ENCODE assay signal across 1 cellular context in the genomic region with DNA sequence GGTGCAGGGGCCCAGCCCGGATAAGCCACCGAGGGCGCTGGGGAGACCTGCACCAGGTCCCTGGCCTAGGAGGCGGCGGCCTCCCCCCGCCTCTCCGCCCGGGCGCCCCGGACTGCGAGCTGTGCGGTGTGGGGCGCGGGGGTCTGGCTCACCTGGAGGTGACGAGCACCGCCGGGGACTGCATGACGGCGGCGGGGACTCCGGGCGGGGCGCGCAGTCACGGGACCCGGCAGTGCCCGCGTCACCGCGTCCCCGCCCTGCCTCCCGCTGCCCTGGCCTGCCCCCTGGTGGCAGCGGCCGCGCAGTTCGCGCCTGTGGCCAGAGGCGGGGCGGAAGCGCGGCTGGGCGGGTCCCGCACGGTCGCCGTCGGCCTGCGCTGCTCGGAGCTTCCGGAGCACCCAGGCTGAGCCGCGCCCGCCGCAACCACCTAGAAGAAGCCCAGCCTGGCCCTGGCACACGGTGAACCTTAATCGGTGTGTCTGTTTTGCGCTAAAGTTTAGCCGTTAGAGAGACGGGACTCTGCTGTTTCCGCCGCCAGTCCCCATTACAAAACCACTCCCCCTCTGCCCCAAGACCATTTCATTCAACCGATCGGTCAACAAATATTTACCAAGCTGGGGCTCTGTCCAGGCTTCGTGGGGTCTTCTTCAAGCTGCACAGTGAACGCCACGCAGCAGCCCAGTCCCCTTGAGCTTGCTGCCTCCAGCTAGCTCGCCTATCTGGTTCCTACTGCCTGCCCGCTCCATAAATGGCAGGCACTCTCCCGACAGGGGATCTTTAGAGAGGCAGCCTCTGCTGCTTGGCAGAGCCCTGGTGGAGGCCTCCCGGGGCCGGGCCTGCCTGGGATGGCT.
A peak's percentile ranks its signal among the peaks of the same experiment; 100 is the strongest.
TF ChIP-seq lines count a peak whose summit lies in the region.

A gene with protein sequence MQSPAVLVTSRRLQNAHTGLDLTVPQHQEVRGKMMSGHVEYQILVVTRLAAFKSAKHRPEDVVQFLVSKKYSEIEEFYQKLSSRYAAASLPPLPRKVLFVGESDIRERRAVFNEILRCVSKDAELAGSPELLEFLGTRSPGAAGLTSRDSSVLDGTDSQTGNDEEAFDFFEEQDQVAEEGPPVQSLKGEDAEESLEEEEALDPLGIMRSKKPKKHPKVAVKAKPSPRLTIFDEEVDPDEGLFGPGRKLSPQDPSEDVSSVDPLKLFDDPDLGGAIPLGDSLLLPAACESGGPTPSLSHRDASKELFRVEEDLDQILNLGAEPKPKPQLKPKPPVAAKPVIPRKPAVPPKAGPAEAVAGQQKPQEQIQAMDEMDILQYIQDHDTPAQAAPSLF (minus strand): TSS at position 219 of the 851 bp plus-strand sequence. CDS start 35 bp downstream, at position 184.

TF ChIP-seq in HepG2, 621 proteins besides CTCF, POLR2A, EP300 and RAD21 (continued from another document and continues in another):
- TF ChIP-seq, protein P1, sequence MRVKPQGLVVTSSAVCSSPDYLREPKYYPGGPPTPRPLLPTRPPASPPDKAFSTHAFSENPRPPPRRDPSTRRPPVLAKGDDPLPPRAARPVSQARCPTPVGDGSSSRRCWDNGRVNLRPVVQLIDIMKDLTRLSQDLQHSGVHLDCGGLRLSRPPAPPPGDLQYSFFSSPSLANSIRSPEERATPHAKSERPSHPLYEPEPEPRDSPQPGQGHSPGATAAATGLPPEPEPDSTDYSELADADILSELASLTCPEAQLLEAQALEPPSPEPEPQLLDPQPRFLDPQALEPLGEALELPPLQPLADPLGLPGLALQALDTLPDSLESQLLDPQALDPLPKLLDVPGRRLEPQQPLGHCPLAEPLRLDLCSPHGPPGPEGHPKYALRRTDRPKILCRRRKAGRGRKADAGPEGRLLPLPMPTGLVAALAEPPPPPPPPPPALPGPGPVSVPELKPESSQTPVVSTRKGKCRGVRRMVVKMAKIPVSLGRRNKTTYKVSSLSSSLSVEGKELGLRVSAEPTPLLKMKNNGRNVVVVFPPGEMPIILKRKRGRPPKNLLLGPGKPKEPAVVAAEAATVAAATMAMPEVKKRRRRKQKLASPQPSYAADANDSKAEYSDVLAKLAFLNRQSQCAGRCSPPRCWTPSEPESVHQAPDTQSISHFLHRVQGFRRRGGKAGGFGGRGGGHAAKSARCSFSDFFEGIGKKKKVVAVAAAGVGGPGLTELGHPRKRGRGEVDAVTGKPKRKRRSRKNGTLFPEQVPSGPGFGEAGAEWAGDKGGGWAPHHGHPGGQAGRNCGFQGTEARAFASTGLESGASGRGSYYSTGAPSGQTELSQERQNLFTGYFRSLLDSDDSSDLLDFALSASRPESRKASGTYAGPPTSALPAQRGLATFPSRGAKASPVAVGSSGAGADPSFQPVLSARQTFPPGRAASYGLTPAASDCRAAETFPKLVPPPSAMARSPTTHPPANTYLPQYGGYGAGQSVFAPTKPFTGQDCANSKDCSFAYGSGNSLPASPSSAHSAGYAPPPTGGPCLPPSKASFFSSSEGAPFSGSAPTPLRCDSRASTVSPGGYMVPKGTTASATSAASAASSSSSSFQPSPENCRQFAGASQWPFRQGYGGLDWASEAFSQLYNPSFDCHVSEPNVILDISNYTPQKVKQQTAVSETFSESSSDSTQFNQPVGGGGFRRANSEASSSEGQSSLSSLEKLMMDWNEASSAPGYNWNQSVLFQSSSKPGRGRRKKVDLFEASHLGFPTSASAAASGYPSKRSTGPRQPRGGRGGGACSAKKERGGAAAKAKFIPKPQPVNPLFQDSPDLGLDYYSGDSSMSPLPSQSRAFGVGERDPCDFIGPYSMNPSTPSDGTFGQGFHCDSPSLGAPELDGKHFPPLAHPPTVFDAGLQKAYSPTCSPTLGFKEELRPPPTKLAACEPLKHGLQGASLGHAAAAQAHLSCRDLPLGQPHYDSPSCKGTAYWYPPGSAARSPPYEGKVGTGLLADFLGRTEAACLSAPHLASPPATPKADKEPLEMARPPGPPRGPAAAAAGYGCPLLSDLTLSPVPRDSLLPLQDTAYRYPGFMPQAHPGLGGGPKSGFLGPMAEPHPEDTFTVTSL (CRISPR knock-in tag; IDR thresholded peaks at IDR 0.05; ENCODE audit: borderline replicate concordance): peak; percentile 64
- TF ChIP-seq, protein P2, sequence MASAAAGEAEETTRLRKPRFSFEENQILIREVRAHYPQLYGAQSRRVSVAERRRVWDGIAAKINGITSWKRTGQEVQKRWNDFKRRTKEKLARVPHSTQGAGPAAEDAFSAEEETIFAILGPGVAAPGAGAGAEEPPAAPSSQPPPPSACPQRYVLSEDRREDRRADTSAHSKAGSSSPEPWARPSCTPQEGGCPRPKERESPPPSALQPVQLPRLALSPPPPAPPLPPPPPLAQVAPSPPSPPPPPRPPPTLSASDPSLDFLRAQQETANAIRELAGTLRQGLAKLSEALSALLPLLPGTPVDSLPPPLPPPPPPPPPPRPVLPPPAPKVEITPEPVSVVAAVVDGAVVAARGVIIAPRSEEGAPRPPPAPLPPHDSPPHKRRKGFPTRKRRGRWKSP (CRISPR knock-in tag; IDR thresholded peaks at IDR 0.05): peak; percentile 69; the same call in 1 of the 2 replicates
- TF ChIP-seq, protein P3, sequence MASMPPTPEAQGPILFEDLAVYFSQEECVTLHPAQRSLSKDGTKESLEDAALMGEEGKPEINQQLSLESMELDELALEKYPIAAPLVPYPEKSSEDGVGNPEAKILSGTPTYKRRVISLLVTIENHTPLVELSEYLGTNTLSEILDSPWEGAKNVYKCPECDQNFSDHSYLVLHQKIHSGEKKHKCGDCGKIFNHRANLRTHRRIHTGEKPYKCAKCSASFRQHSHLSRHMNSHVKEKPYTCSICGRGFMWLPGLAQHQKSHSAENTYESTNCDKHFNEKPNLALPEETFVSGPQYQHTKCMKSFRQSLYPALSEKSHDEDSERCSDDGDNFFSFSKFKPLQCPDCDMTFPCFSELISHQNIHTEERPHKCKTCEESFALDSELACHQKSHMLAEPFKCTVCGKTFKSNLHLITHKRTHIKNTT (CRISPR knock-in tag; IDR thresholded peaks at IDR 0.05): no peak
- TF ChIP-seq, protein P4, sequence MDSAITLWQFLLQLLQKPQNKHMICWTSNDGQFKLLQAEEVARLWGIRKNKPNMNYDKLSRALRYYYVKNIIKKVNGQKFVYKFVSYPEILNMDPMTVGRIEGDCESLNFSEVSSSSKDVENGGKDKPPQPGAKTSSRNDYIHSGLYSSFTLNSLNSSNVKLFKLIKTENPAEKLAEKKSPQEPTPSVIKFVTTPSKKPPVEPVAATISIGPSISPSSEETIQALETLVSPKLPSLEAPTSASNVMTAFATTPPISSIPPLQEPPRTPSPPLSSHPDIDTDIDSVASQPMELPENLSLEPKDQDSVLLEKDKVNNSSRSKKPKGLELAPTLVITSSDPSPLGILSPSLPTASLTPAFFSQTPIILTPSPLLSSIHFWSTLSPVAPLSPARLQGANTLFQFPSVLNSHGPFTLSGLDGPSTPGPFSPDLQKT (CRISPR knock-in tag; IDR thresholded peaks at IDR 0.05; ENCODE audit: borderline replicate concordance): peak; percentile 92; the same call in 1 of the 2 replicates
- no peak for TF ChIP-seq NFE2L1 (CRISPR knock-in tag; IDR thresholded peaks at IDR 0.05; ENCODE audit: borderline replicate concordance)
- TF ChIP-seq ZNF225 (CRISPR knock-in tag; IDR thresholded peaks at IDR 0.05): no peak; the same call in 1 of the 2 replicates
- TF ChIP-seq SALL1 (CRISPR knock-in tag; IDR thresholded peaks at IDR 0.05): peak; percentile 91
- no peak for TF ChIP-seq SP140L (CRISPR knock-in tag; IDR thresholded peaks at IDR 0.05; ENCODE audit: borderline replicate concordance)
- TF ChIP-seq HMGA1 (CRISPR knock-in tag; conservative IDR thresholded peaks at IDR 0.05): no peak
- TF ChIP-seq, protein P5, sequence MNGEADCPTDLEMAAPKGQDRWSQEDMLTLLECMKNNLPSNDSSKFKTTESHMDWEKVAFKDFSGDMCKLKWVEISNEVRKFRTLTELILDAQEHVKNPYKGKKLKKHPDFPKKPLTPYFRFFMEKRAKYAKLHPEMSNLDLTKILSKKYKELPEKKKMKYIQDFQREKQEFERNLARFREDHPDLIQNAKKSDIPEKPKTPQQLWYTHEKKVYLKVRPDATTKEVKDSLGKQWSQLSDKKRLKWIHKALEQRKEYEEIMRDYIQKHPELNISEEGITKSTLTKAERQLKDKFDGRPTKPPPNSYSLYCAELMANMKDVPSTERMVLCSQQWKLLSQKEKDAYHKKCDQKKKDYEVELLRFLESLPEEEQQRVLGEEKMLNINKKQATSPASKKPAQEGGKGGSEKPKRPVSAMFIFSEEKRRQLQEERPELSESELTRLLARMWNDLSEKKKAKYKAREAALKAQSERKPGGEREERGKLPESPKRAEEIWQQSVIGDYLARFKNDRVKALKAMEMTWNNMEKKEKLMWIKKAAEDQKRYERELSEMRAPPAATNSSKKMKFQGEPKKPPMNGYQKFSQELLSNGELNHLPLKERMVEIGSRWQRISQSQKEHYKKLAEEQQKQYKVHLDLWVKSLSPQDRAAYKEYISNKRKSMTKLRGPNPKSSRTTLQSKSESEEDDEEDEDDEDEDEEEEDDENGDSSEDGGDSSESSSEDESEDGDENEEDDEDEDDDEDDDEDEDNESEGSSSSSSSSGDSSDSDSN (CRISPR knock-in tag; IDR thresholded peaks at IDR 0.05): peak; percentile 76; the same call in 1 of the 2 replicates
- TF ChIP-seq ZNF850 (CRISPR knock-in tag; conservative IDR thresholded peaks at IDR 0.05): no peak; the same call in 1 of the 2 replicates
- peak; percentile 62; the same call in 1 of the 2 replicates for TF ChIP-seq IRF2 (CRISPR knock-in tag; IDR thresholded peaks at IDR 0.05)
- TF ChIP-seq PRMT3 (CRISPR knock-in tag; IDR thresholded peaks at IDR 0.05; ENCODE audit: borderline replicate concordance, low read depth): peak; percentile 74; the same call in 1 of the 2 replicates
- no peak for TF ChIP-seq EHMT2 (IDR thresholded peaks at IDR 0.05; ENCODE audit: borderline replicate concordance, low read depth, low read length)
- TF ChIP-seq, protein P6, sequence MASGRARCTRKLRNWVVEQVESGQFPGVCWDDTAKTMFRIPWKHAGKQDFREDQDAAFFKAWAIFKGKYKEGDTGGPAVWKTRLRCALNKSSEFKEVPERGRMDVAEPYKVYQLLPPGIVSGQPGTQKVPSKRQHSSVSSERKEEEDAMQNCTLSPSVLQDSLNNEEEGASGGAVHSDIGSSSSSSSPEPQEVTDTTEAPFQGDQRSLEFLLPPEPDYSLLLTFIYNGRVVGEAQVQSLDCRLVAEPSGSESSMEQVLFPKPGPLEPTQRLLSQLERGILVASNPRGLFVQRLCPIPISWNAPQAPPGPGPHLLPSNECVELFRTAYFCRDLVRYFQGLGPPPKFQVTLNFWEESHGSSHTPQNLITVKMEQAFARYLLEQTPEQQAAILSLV (CRISPR knock-in tag; IDR thresholded peaks at IDR 0.05; ENCODE audit: borderline replicate concordance): peak; percentile 15; the same call in 1 of the 2 replicates
- peak; percentile 1; the same call in 1 of the 2 replicates for TF ChIP-seq ZNF567 (CRISPR knock-in tag; IDR thresholded peaks at IDR 0.05; ENCODE audit: borderline replicate concordance)
- TF ChIP-seq ZNF550 (CRISPR knock-in tag; IDR thresholded peaks at IDR 0.05; ENCODE audit: borderline replicate concordance): no peak
- TF ChIP-seq, protein P7, sequence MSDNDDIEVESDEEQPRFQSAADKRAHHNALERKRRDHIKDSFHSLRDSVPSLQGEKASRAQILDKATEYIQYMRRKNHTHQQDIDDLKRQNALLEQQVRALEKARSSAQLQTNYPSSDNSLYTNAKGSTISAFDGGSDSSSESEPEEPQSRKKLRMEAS (IDR thresholded peaks at IDR 0.05): peak; percentile 82
- no peak for TF ChIP-seq ATF7 (IDR thresholded peaks at IDR 0.05)
- TF ChIP-seq ATF7 (CRISPR knock-in tag; IDR thresholded peaks at IDR 0.05): no peak
- TF ChIP-seq ZC3H13 (CRISPR knock-in tag; IDR thresholded peaks at IDR 0.05): peak; percentile 69; the same call in 1 of the 2 replicates
- no peak for TF ChIP-seq FOXM1 (CRISPR knock-in tag; IDR thresholded peaks at IDR 0.05)
- TF ChIP-seq ZNF530 (CRISPR knock-in tag; IDR thresholded peaks at IDR 0.05; ENCODE audit: low read depth): no peak
- peak; percentile 97 for TF ChIP-seq XRCC5 (optimal IDR thresholded peaks at IDR 0.05; ENCODE audit: low read length)
- TF ChIP-seq ZSCAN30 (CRISPR knock-in tag; IDR thresholded peaks at IDR 0.05): no peak
- TF ChIP-seq, protein P8, sequence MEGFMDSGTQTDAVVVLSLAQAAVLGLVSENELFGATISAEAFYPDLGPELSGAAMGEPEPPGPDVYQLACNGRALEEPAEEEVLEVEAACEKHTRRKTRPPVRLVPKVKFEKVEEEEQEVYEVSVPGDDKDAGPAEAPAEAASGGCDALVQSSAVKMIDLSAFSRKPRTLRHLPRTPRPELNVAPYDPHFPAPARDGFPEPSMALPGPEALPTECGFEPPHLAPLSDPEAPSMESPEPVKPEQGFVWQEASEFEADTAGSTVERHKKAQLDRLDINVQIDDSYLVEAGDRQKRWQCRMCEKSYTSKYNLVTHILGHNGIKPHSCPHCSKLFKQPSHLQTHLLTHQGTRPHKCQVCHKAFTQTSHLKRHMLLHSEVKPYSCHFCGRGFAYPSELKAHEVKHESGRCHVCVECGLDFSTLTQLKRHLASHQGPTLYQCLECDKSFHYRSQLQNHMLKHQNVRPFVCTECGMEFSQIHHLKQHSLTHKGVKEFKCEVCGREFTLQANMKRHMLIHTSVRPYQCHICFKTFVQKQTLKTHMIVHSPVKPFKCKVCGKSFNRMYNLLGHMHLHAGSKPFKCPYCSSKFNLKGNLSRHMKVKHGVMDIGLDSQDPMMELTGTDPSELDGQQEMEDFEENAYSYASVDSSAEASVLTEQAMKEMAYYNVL (CRISPR knock-in tag; IDR thresholded peaks at IDR 0.05; ENCODE audit: borderline replicate concordance): 0 out of 2 replicates have a peak, but pooled peaks have one; percentile 42
- no peak for TF ChIP-seq MAFF (IDR thresholded peaks at IDR 0.05; ENCODE audit: low read depth, low read length)
- TF ChIP-seq TBP (CRISPR knock-in tag; IDR thresholded peaks at IDR 0.05): peak; percentile 90; the same call in 1 of the 2 replicates
- peak; percentile 54 for TF ChIP-seq ZNF501 (CRISPR knock-in tag; IDR thresholded peaks at IDR 0.05)
- TF ChIP-seq ZBTB21 (CRISPR knock-in tag; IDR thresholded peaks at IDR 0.05): no peak
- peak; percentile 94 for TF ChIP-seq ATF7-NPFF (CRISPR knock-in tag; IDR thresholded peaks at IDR 0.05; ENCODE audit: low read depth)
- TF ChIP-seq WIZ (CRISPR knock-in tag; IDR thresholded peaks at IDR 0.05): peak; percentile 23; the same call in 1 of the 2 replicates
- peak; percentile 71; the same call in 1 of the 2 replicates for TF ChIP-seq KAT7 (CRISPR knock-in tag; IDR thresholded peaks at IDR 0.05; ENCODE audit: borderline replicate concordance)
- TF ChIP-seq SP4 (CRISPR knock-in tag; IDR thresholded peaks at IDR 0.05): peak; percentile 97
- no peak for TF ChIP-seq IKZF1 (IDR thresholded peaks at IDR 0.05)
- no peak for TF ChIP-seq MAFG (CRISPR knock-in tag; IDR thresholded peaks at IDR 0.05)
- TF ChIP-seq SSRP1 (CRISPR knock-in tag; IDR thresholded peaks at IDR 0.05): peak; percentile 81; the same call in 1 of the 2 replicates
- TF ChIP-seq MTF2 (CRISPR knock-in tag; IDR thresholded peaks at IDR 0.05; ENCODE audit: borderline replicate concordance): no peak; the same call in 1 of the 2 replicates
- TF ChIP-seq ZNF160 (CRISPR knock-in tag; IDR thresholded peaks at IDR 0.05): peak; percentile 80
- TF ChIP-seq ZNF260 (CRISPR knock-in tag; IDR thresholded peaks at IDR 0.05; ENCODE audit: borderline replicate concordance, low read depth): no peak
- TF ChIP-seq, protein P9, sequence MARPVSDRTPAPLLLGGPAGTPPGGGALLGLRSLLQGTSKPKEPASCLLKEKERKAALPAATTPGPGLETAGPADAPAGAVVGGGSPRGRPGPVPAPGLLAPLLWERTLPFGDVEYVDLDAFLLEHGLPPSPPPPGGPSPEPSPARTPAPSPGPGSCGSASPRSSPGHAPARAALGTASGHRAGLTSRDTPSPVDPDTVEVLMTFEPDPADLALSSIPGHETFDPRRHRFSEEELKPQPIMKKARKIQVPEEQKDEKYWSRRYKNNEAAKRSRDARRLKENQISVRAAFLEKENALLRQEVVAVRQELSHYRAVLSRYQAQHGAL (CRISPR knock-in tag; IDR thresholded peaks at IDR 0.05; ENCODE audit: not compliant biosample characterization): no peak
- TF ChIP-seq ZNF883 (CRISPR knock-in tag; IDR thresholded peaks at IDR 0.05; ENCODE audit: not compliant biosample characterization): peak; percentile 91
